30 cellular contexts compared by ENCODE assay signal in the genomic region with DNA sequence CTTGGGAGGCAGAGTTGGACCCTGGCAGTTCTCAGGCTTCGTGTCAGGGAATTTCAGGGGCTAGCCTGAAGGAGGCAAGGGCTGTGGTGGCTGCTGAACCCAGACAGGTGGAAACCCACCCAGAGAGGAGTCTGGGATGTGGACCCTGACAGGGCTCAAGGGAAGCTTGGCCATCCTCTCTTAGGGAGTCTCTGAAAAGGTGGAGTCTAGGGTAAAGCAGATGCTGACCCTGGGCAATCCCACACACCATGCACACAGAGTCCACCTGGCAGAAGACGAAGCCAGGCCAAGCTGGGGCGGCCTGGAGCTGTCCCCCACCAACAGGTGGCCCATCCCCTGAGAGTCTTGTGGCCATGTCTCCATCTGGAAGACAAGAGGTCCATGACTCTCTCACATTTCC. TPM values are rescaled to one million over a fixed set of nuclear protein-coding genes. Genes with fewer than 3 reads are reported as not detected.
"Had no signal": no experiment of that assay in that cellular context is flagged by ENCODE, and none has a peak within 500 bp of the region (broad histone marks: within the 10 kb centered on the region; RNA-seq: fewer than 3 reads in every experiment).

No MANE protein-coding gene starts in this region.

- H3K27me3 ChIP-seq: gastrocnemius medialis, neural progenitor cell, ovary, sigmoid colon, spleen, suprapubic skin, transverse colon, upper lobe of right lung, uterus had no signal

- H3K4me1 ChIP-seq: gastrocnemius medialis, lower lobe of right lung, neural progenitor cell, psoas muscle, sigmoid colon, spleen, suprapubic skin, transverse colon, upper lobe of right lung, uterus had no signal

- H3K36me3 ChIP-seq: gastrocnemius medialis, lower lobe of right lung, neural progenitor cell, ovary, sigmoid colon, spleen, suprapubic skin, transverse colon, upper lobe of right lung, uterus had no signal

- ATAC-seq: effector memory CD8-positive, alpha-beta T cell; gastrocnemius medialis; left cardiac atrium; left ventricle myocardium superior; psoas muscle; right cardiac atrium; stimulated activated memory B cell treated with anti-CD40 and anti-IgM and Interleukin-4, amounts not matched to agents 10 μg/mL and 1 μg/mL and 100 μg/mL, for 72 hours had no signal

- H3K9me3 Mint-ChIP-seq: nephron had no signal

- H3K4me1 Mint-ChIP-seq: memory B cell; neural progenitor cell; stimulated activated memory B cell treated with anti-CD40 and anti-IgM and Interleukin-4, amounts not matched to agents 10 μg/mL and 1 μg/mL and 100 μg/mL, for 72 hours had no signal

- H3K4me3 ChIP-seq: gastrocnemius medialis, lower lobe of right lung, neural progenitor cell, ovary, psoas muscle, sigmoid colon, spleen, suprapubic skin, transverse colon, upper lobe of right lung, uterus had no signal

- H3K36me3 Mint-ChIP-seq: memory B cell; naive B cell; neural progenitor cell; stimulated activated memory B cell treated with anti-CD40 and anti-IgM and Interleukin-4, amounts not matched to agents 10 μg/mL and 1 μg/mL and 100 μg/mL, for 72 hours had no signal

- H3K4me3 Mint-ChIP-seq: effector memory CD8-positive, alpha-beta T cell; memory B cell; naive B cell; nephron; neural progenitor cell; stimulated activated memory B cell treated with anti-CD40 and anti-IgM and Interleukin-4, amounts not matched to agents 10 μg/mL and 1 μg/mL and 100 μg/mL, for 72 hours; stimulated activated naive CD8-positive, alpha-beta T cell treated with anti-CD3 and anti-CD28 coated beads, Interleukin-15, Interleukin-2, amounts not matched to agents 100 ng/mL and 50 ng/mL, for 24 hours had no signal

- H3K27ac ChIP-seq: gastrocnemius medialis, lower lobe of right lung, neural progenitor cell, ovary, psoas muscle, sigmoid colon, spleen, suprapubic skin, transverse colon, upper lobe of right lung, uterus had no signal

- H3K27me3 Mint-ChIP-seq: stimulated activated naive CD8-positive, alpha-beta T cell treated with anti-CD3 and anti-CD28 coated beads, Interleukin-15, Interleukin-2, amounts not matched to agents 100 ng/mL and 50 ng/mL, for 24 hours had no signal

- DNase-seq: cortex of kidney; effector memory CD8-positive, alpha-beta T cell; gastrocnemius medialis; left cardiac atrium; left ventricle myocardium superior; lower lobe of right lung; naive B cell; ovary; posterior cingulate gyrus; psoas muscle; right cardiac atrium; sigmoid colon; spleen; stimulated activated CD4-positive, alpha-beta T cell treated with anti-CD3 and anti-CD28 coated beads, Interleukin-4, amount 100 ng/mL, for 4 hours; transverse colon; upper lobe of right lung; uterus had no signal

- H3K27ac Mint-ChIP-seq: effector memory CD8-positive, alpha-beta T cell; memory B cell; naive B cell; nephron; neural progenitor cell; stimulated activated memory B cell treated with anti-CD40 and anti-IgM and Interleukin-4, amounts not matched to agents 10 μg/mL and 1 μg/mL and 100 μg/mL, for 72 hours; stimulated activated naive CD8-positive, alpha-beta T cell treated with anti-CD3 and anti-CD28 coated beads, Interleukin-15, Interleukin-2, amounts not matched to agents 100 ng/mL and 50 ng/mL, for 24 hours had no signal

- H3K9me3 ChIP-seq: gastrocnemius medialis, lower lobe of right lung, ovary, psoas muscle, sigmoid colon, spleen, suprapubic skin, transverse colon, upper lobe of right lung, uterus had no signal

RNA-seq across cellular contexts. Expression of a gene that starts 41.2 kb away (rescaled TPM):
- total RNA-seq: dermis microvascular lymphatic vessel endothelial cell, gastrocnemius medialis, glomerular endothelial cell, kidney epithelial cell, left cardiac atrium, left ventricle myocardium superior, lower lobe of right lung, mononuclear cell, ovary, psoas muscle, renal cortical epithelial cell, right cardiac atrium, sigmoid colon, skeletal muscle tissue, spleen, suprapubic skin, transverse colon, upper lobe of right lung, uterus had no signal
- polyA plus RNA-seq: esophagus, ovary, psoas muscle, right cardiac atrium, spleen had no signal
